8 cellular contexts compared by ENCODE assay signal in the genomic region with DNA sequence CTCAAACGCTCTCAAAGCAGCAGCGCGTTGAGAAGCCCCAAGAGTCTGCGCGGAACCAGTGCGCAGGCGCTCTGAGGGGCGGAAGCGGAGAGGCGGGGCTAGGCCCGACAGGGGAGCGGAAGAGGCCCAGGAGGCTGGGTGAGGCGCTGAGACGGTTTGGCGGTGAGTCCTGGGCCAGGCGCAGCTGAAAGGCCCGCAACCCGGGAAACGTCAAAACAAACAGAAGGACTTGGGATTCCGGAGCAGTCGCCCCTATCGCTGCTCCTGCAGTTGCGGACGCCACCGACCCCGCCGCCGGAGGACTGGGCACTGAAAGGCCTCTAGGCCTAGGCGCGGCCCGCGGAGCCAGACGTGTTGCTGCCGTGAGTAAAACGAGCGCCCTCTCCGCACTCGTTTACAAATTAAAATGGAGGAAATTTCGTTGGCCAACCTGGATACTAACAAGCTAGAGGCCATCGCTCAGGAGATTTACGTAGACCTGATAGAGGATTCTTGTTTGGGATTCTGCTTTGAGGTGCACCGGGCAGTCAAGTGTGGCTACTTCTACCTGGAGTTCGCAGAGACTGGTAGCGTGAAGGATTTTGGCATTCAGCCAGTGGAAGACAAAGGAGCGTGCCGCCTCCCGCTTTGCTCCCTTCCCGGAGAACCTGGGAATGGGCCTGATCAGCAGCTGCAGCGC. TPM values are rescaled to one million over a fixed set of nuclear protein-coding genes. Genes with fewer than 3 reads are reported as not detected.
DNase-seq lines count a peak whose midpoint lies in the region; ATAC-seq and FAIRE-seq lines count a peak whose summit lies in the region.

A gene with protein sequence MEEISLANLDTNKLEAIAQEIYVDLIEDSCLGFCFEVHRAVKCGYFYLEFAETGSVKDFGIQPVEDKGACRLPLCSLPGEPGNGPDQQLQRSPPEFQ (plus strand): TSS at position 129 of the 679 bp plus-strand sequence. CDS start 278 bp downstream, at position 407.

- peak within 1 kb of the TSS; percentile 92 for H3K27ac Mint-ChIP-seq in activated CD8-positive, alpha-beta memory T cell treated with anti-CD3 and anti-CD28 coated beads, Interleukin-2, amount 10 ng/mL, durations not matched to agents 7 days and 5 days

- H3K27me3 Mint-ChIP-seq in activated CD8-positive, alpha-beta memory T cell treated with anti-CD3 and anti-CD28 coated beads, Interleukin-2, amount 10 ng/mL, durations not matched to agents 7 days and 5 days = no peaks in the 10 kb centered on the region

- CTCF ChIA-PET in activated CD8-positive, alpha-beta memory T cell treated with anti-CD3 and anti-CD28 coated beads, Interleukin-2, amount 10 ng/mL, durations not matched to agents 7 days and 5 days (lab: Charles Lee) = interaction anchor here (0.8 kb wide), 1 partner anchor 13 kb away, joined by 3 read pairs; no protein-coding TSS in a partner anchor

- peak; percentile 97 for ATAC-seq in GM21367 (IDR thresholded peaks at IDR 0.05; ENCODE audit: unreplicated experiment)
- peak; percentile 99 for ATAC-seq in activated CD8-positive, alpha-beta memory T cell treated with anti-CD3 and anti-CD28 coated beads, Interleukin-2, amount 10 ng/mL, durations not matched to agents 7 days and 5 days

- peaks cover 42% of the 10 kb centered on the region for H3K4me1 Mint-ChIP-seq in activated CD8-positive, alpha-beta memory T cell treated with anti-CD3 and anti-CD28 coated beads, Interleukin-2, amount 10 ng/mL, durations not matched to agents 7 days and 5 days

- H3K4me1 ChIP-seq in endocrine pancreas (ENCODE audit: control insufficient read depth, insufficient read depth, low read length) = peaks cover 27% of the 10 kb centered on the region

- no peaks in the 10 kb centered on the region for H3K9me3 ChIP-seq in endocrine pancreas (ENCODE audit: control insufficient read depth, low read length)

- DNase-seq in COR-L47 (lab: John Stamatoyannopoulos, UW) (peak; percentile 92), HTR-8/SVneo (ENCODE audit: insufficient read length, low spot score) (peak; percentile 93), NOMO-1 treated with dmso at 0.1 percent for 144 hours (lab: John Stamatoyannopoulos, UW; ENCODE audit: unreplicated experiment) (peak; percentile 88), mesenteric fat pad (ENCODE audit: low spot score) (peak; percentile 97)
- DNase-seq in activated CD8-positive, alpha-beta memory T cell treated with anti-CD3 and anti-CD28 coated beads, Interleukin-2, amount 10 ng/mL, durations not matched to agents 7 days and 5 days = peak; percentile 96
- DNase-seq in stimulated activated CD8-positive, alpha-beta memory T cell treated with anti-CD3 and anti-CD28 coated beads, Interleukin-15, amount 100 ng/mL, for 24 hours (ENCODE audit: low read depth) = peak; percentile 78

- no peak for FAIRE-seq in HTR-8/SVneo (lab: Jason Lieb, UNC)

- no peaks in the 10 kb centered on the region for H3K27me3 ChIP-seq in endocrine pancreas (ENCODE audit: control insufficient read depth, insufficient read depth, low read length)

- no peaks in the 10 kb centered on the region for H3K9me3 Mint-ChIP-seq in activated CD8-positive, alpha-beta memory T cell treated with anti-CD3 and anti-CD28 coated beads, Interleukin-2, amount 10 ng/mL, durations not matched to agents 7 days and 5 days (ENCODE audit: low read depth)

- H3K36me3 Mint-ChIP-seq in activated CD8-positive, alpha-beta memory T cell treated with anti-CD3 and anti-CD28 coated beads, Interleukin-2, amount 10 ng/mL, durations not matched to agents 7 days and 5 days = peaks cover 41% of the 10 kb centered on the region

- H3K9ac ChIP-seq in endocrine pancreas (ENCODE audit: control insufficient read depth, insufficient read depth, low read length) = peak within 1 kb of the TSS; percentile 92

- H3K4me3 Mint-ChIP-seq in activated CD8-positive, alpha-beta memory T cell treated with anti-CD3 and anti-CD28 coated beads, Interleukin-2, amount 10 ng/mL, durations not matched to agents 7 days and 5 days = peak within 1 kb of the TSS; percentile 98

- H3K36me3 ChIP-seq in endocrine pancreas (ENCODE audit: control insufficient read depth, insufficient read depth, low read length) = no peaks in the 10 kb centered on the region

- H3K4me3 ChIP-seq in endocrine pancreas (ENCODE audit: control insufficient read depth, insufficient read depth, low read length) = peak within 1 kb of the TSS; percentile 97

RNA-seq across cellular contexts. Expression of the gene that starts here (rescaled TPM):
- 10 to 100 TPM; 22.7 to 23.4 TPM for total RNA-seq in activated CD8-positive, alpha-beta memory T cell treated with anti-CD3 and anti-CD28 coated beads, Interleukin-2, amount 10 ng/mL, durations not matched to agents 7 days and 5 days
- 17.0 TPM for total RNA-seq in mesenteric fat pad

Comparison
In these comparisons a context has a peak if more than half of its experiments do, and no peak if none do; other contexts are left out.
1. Peak in every context shown above with its lines: DNase-seq, ATAC-seq and H3K4me3 ChIP-seq.